In the genomic region with DNA sequence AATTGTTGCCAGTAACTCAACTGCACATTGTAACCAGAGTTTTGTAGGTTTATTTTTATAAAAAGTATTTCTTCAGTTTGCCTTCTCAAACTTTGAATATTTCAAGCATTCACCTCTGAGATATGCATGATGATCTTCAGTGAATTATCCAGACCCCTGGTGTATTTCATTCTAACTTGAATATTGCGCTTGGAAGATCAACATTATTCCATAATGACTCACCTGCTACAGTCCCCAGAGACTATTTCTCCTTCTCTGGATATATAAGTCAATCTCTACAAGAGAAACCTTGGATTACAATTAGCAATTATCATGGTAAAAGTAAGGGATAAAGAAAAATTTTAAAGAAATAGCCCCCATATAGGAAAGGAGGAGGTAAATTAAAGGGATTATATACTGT, we compare ENCODE assay signal across 17 cellular contexts.
A peak's percentile ranks its signal among the peaks of the same experiment; 100 is the strongest.
DNase-seq lines count a peak whose midpoint lies in the region; ATAC-seq lines count a peak whose summit lies in the region.
"Had no signal": no experiment of that assay in that cellular context is flagged by ENCODE, and none has a peak within 500 bp of the region (broad histone marks: within the 10 kb centered on the region; RNA-seq: fewer than 3 reads in every experiment).

No MANE protein-coding gene starts in this region.

- H3K27ac Mint-ChIP-seq in activated T-helper 17 cell treated with anti-CD3 and anti-CD28 coated beads, Interleukin-2, amount 50 U/mL, for 72 hours, result no peak overlapping the region
- H3K27ac Mint-ChIP-seq: effector memory CD8-positive, alpha-beta T cell; naive thymus-derived CD8-positive, alpha-beta T cell; T-helper 2 cell treated with Interferon-gamma antibody and Interleukin-4, amounts not matched to agents 5 μg/mL and 100 μg/mL, for 36 hours had no signal

- no peaks in the 10 kb centered on the region for H3K36me3 ChIP-seq in SJSA1
- H3K36me3 ChIP-seq: cardiac muscle cell had no signal

- H3K27ac ChIP-seq in SJSA1, result peak overlapping the region; percentile 75
- H3K27ac ChIP-seq: cardiac muscle cell had no signal

- H3K36me3 Mint-ChIP-seq in activated T-helper 17 cell treated with anti-CD3 and anti-CD28 coated beads, Interleukin-2, amount 50 U/mL, for 72 hours (ENCODE audit: low read depth), result no peaks in the 10 kb centered on the region
- H3K36me3 Mint-ChIP-seq: naive thymus-derived CD8-positive, alpha-beta T cell had no signal

- no peaks in the 10 kb centered on the region for H3K27me3 ChIP-seq in SJSA1 (replicated peaks)
- H3K27me3 ChIP-seq: cardiac muscle cell had no signal

- no peaks in the 10 kb centered on the region for H3K4me1 Mint-ChIP-seq in activated T-helper 17 cell treated with anti-CD3 and anti-CD28 coated beads, Interleukin-2, amount 50 U/mL, for 72 hours
- H3K4me1 Mint-ChIP-seq: naive thymus-derived CD8-positive, alpha-beta T cell had no signal

- no peak for ATAC-seq in activated T-helper 17 cell treated with anti-CD3 and anti-CD28 coated beads, Interleukin-2, amount 50 U/mL, for 72 hours (replicated peaks)
- ATAC-seq: activated CD4-positive, CD25-positive, alpha-beta regulatory T cell treated with anti-CD3 and anti-CD28 coated beads, Interleukin-2, amount 50 U/mL, for 24 hours; effector memory CD8-positive, alpha-beta T cell; naive thymus-derived CD8-positive, alpha-beta T cell had no signal

- peaks cover 18% of the 10 kb centered on the region for H3K9me3 Mint-ChIP-seq in activated T-helper 17 cell treated with anti-CD3 and anti-CD28 coated beads, Interleukin-2, amount 50 U/mL, for 72 hours

- DNase-seq in COLO829 (ENCODE audit: low spot score) (peak; percentile 48), SJSA1 (ENCODE audit: low read depth in 1 of 2, low spot score in 2 of 2) (peak in 1 of 2 experiments; percentile 38), fibroblast of peridontal ligament (ENCODE audit: extremely low read depth) (peak; percentile 62), renal cortical epithelial cell (ENCODE audit: low read depth) (peak; percentile 49), cerebellar nuclear complex (lab: John Stamatoyannopoulos, UW) (no peak), Kasumi-1 (lab: John Stamatoyannopoulos, UW) (no peak)
- DNase-seq in activated CD4-positive, alpha-beta T cell treated with anti-CD3 and anti-CD28 coated beads for 1 hour, result no peak
- DNase-seq: activated gamma-delta T cell treated with Interleukin-2 at 50 U/mL for 16 hours; effector memory CD8-positive, alpha-beta T cell; naive thymus-derived CD8-positive, alpha-beta T cell; NCI-H1436; SHP77 treated with DMSO at 0.1 percent for 48 hours; stimulated activated CD4-positive, alpha-beta T cell treated with anti-CD3 and anti-CD28 coated beads, Interleukin-1b, Interleukin-23, amount 100 ng/mL, for 48 hours had no signal

- no peaks in the 10 kb centered on the region for H3K27me3 Mint-ChIP-seq in activated T-helper 17 cell treated with anti-CD3 and anti-CD28 coated beads, Interleukin-2, amount 50 U/mL, for 72 hours
- H3K27me3 Mint-ChIP-seq: effector memory CD8-positive, alpha-beta T cell; naive thymus-derived CD8-positive, alpha-beta T cell had no signal

- H3K4me3 Mint-ChIP-seq in activated T-helper 17 cell treated with anti-CD3 and anti-CD28 coated beads, Interleukin-2, amount 50 U/mL, for 72 hours, result no peak overlapping the region
- H3K4me3 Mint-ChIP-seq: effector memory CD8-positive, alpha-beta T cell; naive thymus-derived CD8-positive, alpha-beta T cell; T-helper 2 cell treated with Interferon-gamma antibody and Interleukin-4, amounts not matched to agents 5 μg/mL and 100 μg/mL, for 36 hours had no signal

- no peaks in the 10 kb centered on the region for H3K9me3 ChIP-seq in SJSA1 (replicated peaks)

- no peak overlapping the region for H3K4me3 ChIP-seq in SJSA1
- H3K4me3 ChIP-seq: cardiac muscle cell had no signal

- H3K4me1 ChIP-seq in SJSA1 (replicated peaks), result peaks cover 21% of the 10 kb centered on the region

Comparison
In these comparisons a context has a peak if more than half of its experiments do, and no peak if none do; other contexts are left out.
1. DNase-seq: peak in COLO829 (single experiment), fibroblast of peridontal ligament (single experiment) and renal cortical epithelial cell (single experiment); none in activated CD4-positive, alpha-beta T cell treated with anti-CD3 and anti-CD28 coated beads for 1 hour (single experiment), cerebellar nuclear complex (0 of 2) and Kasumi-1 (0 of 2).